ENCODE assay signal across 8 cellular contexts in the genomic region with DNA sequence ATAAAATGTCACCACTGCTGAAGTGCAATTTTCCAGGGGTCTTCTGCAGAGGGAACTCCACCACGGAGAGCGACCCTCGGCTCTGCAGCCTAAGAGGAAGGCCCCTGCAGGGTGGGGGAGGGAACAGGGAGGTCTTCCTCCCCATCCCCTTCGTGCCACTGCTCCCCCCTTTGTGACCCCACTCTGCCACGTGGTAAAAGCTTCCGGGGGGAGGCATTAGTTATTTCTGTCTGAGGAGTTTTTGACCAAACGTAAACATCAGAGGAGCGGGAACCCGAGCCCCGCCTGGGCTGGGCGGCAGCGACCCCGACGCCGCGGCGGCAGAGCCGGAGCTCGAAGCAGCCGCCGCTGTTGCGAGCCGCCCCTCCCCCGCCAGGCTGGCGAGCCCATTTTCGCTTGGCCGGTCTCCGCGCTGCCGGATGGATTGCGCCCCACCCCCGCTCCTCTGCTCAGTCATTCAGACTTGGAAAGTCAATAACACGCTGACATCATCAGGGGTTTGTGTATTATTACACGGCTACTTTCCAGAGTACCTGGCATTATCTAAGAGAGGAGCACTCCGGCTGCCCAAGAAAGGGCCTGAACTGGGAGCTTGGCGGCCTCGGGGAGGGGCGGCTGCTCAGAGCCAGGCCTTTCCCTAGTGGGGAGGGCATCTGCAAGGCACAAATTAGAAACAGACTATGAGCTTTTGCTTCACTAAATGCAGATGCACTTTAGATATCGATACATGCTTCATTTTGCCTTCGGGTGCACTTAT.
DNase-seq lines count a peak whose midpoint lies in the region; ATAC-seq, FAIRE-seq and TF ChIP-seq lines count a peak whose summit lies in the region.

No MANE protein-coding gene starts in this region.

- H3K27ac Mint-ChIP-seq in nephron: peak overlapping the region; percentile 96 to 98 (median 97)

- CTCF ChIA-PET in RWPE1 (lab: Yijun Ruan, JAX): interaction anchor here (0.6 to 1.2 kb wide), 5 partner anchors 44 to 237 kb away, joined by 3 to 5 read pairs (median 3); no protein-coding TSS in a partner anchor

- TF ChIP-seq CTCF in RWPE1 (conservative IDR thresholded peaks at IDR 0.05; ENCODE audit: low read depth) (no peak), fibroblast of pulmonary artery (IDR thresholded peaks at IDR 0.05; ENCODE audit: low read length, missing control alignments) (no peak), nephron (IDR thresholded peaks at IDR 0.05; ENCODE audit: unreplicated experiment in 3 of 3) (no peak)

- peak overlapping the region; percentile 21 for H3K4me3 ChIP-seq in fibroblast of pulmonary artery (replicated peaks; ENCODE audit: low read depth, low read length)

- peak; percentile 98 for DNase-seq in EL
- peak; percentile 81 for DNase-seq in H54 (ENCODE audit: insufficient read length, low spot score)
- peak; percentile 97 for DNase-seq in LoVo (ENCODE audit: low spot score)
- peak; percentile 98 for DNase-seq in RWPE1 (ENCODE audit: low spot score)
- DNase-seq in activated effector memory CD4-positive, alpha-beta T cell treated with Interleukin-2 at 50 U/mL for 16 hours: peak; percentile 94
- peak; percentile 99 for DNase-seq in fibroblast of pulmonary artery (ENCODE audit: low read depth)
- DNase-seq in stimulated activated naive CD8-positive, alpha-beta T cell treated with anti-CD3 and anti-CD28 coated beads, Interleukin-15, Interleukin-2, amounts not matched to agents 100 U/mL and 50 U/mL, for 24 hours: peak; percentile 97

- POLR2A ChIA-PET in RWPE1 (lab: Yijun Ruan, JAX; ENCODE audit: low non-redundant PET): no interaction called here

- no peaks in the 10 kb centered on the region for H3K27me3 Mint-ChIP-seq in nephron (ENCODE audit: low read depth)

- peak; percentile 59 for ATAC-seq in stimulated activated naive CD8-positive, alpha-beta T cell treated with anti-CD3 and anti-CD28 coated beads, Interleukin-15, Interleukin-2, amounts not matched to agents 100 U/mL and 50 U/mL, for 24 hours

- H3K4me3 Mint-ChIP-seq in nephron: peak overlapping the region; percentile 71 to 78 (median 74)

- H3K36me3 Mint-ChIP-seq in nephron (ENCODE audit: low read depth): no peaks in the 10 kb centered on the region

- TF ChIP-seq POLR2A in H54 (IDR thresholded peaks at IDR 0.05; ENCODE audit: low read depth, low read length): 0 out of 2 replicates have a peak, but pooled peaks have one; percentile 17

- FAIRE-seq in H54 (lab: Jason Lieb, UNC): peak; percentile 36

- H3K9me3 Mint-ChIP-seq in nephron: no peaks in the 10 kb centered on the region

- peak overlapping the region; percentile 78 for H3K27ac ChIP-seq in RWPE1

- peaks cover 84% of the 10 kb centered on the region for H3K4me1 Mint-ChIP-seq in nephron

Comparison
In these comparisons a context has a peak if more than half of its experiments do, and no peak if none do; other contexts are left out.
1. Peak in every context shown above with its lines: DNase-seq, ATAC-seq, H3K4me3 ChIP-seq and H3K27ac ChIP-seq.